In the genomic region with DNA sequence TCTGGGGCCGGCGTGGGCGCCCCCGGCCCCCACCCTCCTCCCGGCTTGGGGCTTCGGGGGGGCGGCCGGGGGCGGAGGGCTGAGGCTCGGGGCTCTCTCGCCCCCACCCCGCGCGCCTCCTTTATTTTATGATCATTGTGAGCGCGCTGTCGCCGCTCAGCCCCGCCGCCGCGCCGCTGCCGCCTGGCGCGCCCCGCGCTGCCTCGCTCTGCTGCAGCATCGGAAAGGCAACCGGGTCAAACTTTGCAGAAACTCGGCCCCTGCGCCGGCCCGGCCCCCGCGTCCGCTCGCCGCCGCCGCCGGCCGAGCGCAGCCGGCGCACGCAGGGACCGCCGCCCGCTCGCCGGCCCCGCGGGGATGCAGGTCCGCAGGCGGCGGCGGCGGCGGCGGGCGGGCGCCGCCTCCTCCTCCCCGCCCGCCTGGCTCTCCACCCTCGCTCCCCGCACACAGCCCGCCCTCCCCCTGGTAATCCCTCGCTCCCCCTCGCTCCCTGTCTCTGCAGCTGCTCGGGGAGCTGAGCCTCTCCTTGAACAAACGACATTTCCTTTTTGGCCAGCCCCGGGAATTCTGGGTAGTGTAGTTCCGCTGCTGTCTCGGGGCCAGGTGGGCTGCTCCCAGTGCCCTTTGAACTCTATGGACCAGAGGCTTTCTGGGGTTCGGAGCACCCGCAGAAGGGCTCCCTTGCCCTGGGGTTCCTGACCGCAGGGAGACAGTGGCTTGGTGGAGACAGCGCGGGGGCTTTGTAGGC, we compare ENCODE assay signal across 8 cellular contexts. TPM values are rescaled to one million over a fixed set of nuclear protein-coding genes. Genes with fewer than 3 reads are reported as not detected.
DNase-seq lines count a peak whose midpoint lies in the region; ATAC-seq and TF ChIP-seq lines count a peak whose summit lies in the region.

No MANE protein-coding gene starts in this region.

- DNase-seq in DMS79 treated with DMSO at 0.1 percent for 48 hours (lab: John Stamatoyannopoulos, UW) (peak; percentile 78), HUDEP-2 (lab: John Stamatoyannopoulos, UW; ENCODE audit: unreplicated experiment in 76 of 76) (peak in 69 of 76 experiments; percentile 10 to 84 (median 59)), NOMO-1 treated with dmso at 0.1 percent for 144 hours (lab: John Stamatoyannopoulos, UW; ENCODE audit: unreplicated experiment) (peak; percentile 82), endothelial cell (ENCODE audit: low spot score) (peak; percentile 79), mesenchymal stem cell (peak; percentile 83)
- peak; percentile 82 for DNase-seq in activated CD8-positive, alpha-beta memory T cell treated with anti-CD3 and anti-CD28 coated beads, Interleukin-2, amount 50 U/mL, for 48 hours
- DNase-seq in stimulated activated CD8-positive, alpha-beta memory T cell treated with anti-CD3 and anti-CD28 coated beads, Interleukin-2, amount 100 ng/mL, for 48 hours (ENCODE audit: low read depth in 2 of 2): peak; percentile 58 to 64

- no peaks in the 10 kb centered on the region for H3K9me3 ChIP-seq in mesenchymal stem cell (ENCODE audit: control insufficient read depth, low read length)

- no peak overlapping the region for H3K23ac ChIP-seq in mesenchymal stem cell (ENCODE audit: low read length in 2 of 2)

- peak overlapping the region; percentile 30 for H2AFZ ChIP-seq in mesenchymal stem cell (ENCODE audit: low read depth, low read length)

- 4% methylated on average over 40 of the region's 82 CpGs for WGBS in mesenchymal stem cell

- H3K9me3 Mint-ChIP-seq in endothelial cell (ENCODE audit: unreplicated experiment): no peaks in the 10 kb centered on the region

- H2BK15ac ChIP-seq in mesenchymal stem cell (ENCODE audit: low read depth, poor library complexity, severe bottlenecking): no peak overlapping the region

- H3K18ac ChIP-seq in mesenchymal stem cell (ENCODE audit: low read depth in 1 of 2, low read length in 2 of 2): no peak overlapping the region

- H3K27ac ChIP-seq in mesenchymal stem cell (ENCODE audit: low read length, poor library complexity, severe bottlenecking): no peak overlapping the region

- H3K14ac ChIP-seq in mesenchymal stem cell (ENCODE audit: low read length in 2 of 2): no peak overlapping the region

- no peak for ATAC-seq in HG02852 (IDR thresholded peaks at IDR 0.05; ENCODE audit: unreplicated experiment)

- peaks cover 19% of the 10 kb centered on the region for H3K4me1 ChIP-seq in mesenchymal stem cell (ENCODE audit: control insufficient read depth, insufficient read depth, low read depth, low read length)

- peak overlapping the region; percentile 51 to 65 for H3K4me3 ChIP-seq in mesenchymal stem cell (ENCODE audit: insufficient read depth in 1 of 2, low read depth in 1 of 2, low read length in 2 of 2)

- no peak overlapping the region for H2BK120ac ChIP-seq in mesenchymal stem cell (ENCODE audit: low read depth, low read length)

- no peaks in the 10 kb centered on the region for H3K36me3 ChIP-seq in mesenchymal stem cell (ENCODE audit: control insufficient read depth in 1 of 2, insufficient read depth in 2 of 2, low read depth in 1 of 2, low read length in 2 of 2)

- peaks cover 17% of the 10 kb centered on the region for H3K27me3 Mint-ChIP-seq in endothelial cell (ENCODE audit: unreplicated experiment)

- H3K9ac ChIP-seq in mesenchymal stem cell (ENCODE audit: low read length): no peak overlapping the region

- H3K36me3 Mint-ChIP-seq in endothelial cell (ENCODE audit: low read depth, unreplicated experiment): peaks cover 21% of the 10 kb centered on the region

- H2BK5ac ChIP-seq in mesenchymal stem cell (ENCODE audit: low read depth, low read length, poor library complexity, severe bottlenecking): no peak overlapping the region

- TF ChIP-seq CTCF in endothelial cell (IDR thresholded peaks at IDR 0.05; ENCODE audit: unreplicated experiment): no peak

- peak overlapping the region; percentile 59 for H4K91ac ChIP-seq in mesenchymal stem cell (ENCODE audit: low read length)

- no peak overlapping the region for H2AK5ac ChIP-seq in mesenchymal stem cell (ENCODE audit: low read length, severe bottlenecking)

- H2BK12ac ChIP-seq in mesenchymal stem cell (ENCODE audit: low read length in 2 of 2): peak overlapping the region in 1 of 2 experiments; percentile 80

- H3K79me1 ChIP-seq in mesenchymal stem cell (replicated peaks; ENCODE audit: low read length, poor library complexity, severe bottlenecking): no peaks in the 10 kb centered on the region

- no peak overlapping the region for H3K4ac ChIP-seq in mesenchymal stem cell (ENCODE audit: low read depth in 1 of 2, low read length in 2 of 2)

- H3K4me1 Mint-ChIP-seq in endothelial cell (ENCODE audit: unreplicated experiment): peaks cover 38% of the 10 kb centered on the region

- no peak overlapping the region for H4K8ac ChIP-seq in mesenchymal stem cell (ENCODE audit: low read length)

- H3K27me3 ChIP-seq in mesenchymal stem cell (ENCODE audit: control insufficient read depth in 1 of 2, insufficient read depth in 1 of 2, low read length in 2 of 2): peaks cover 53 to 69% of the 10 kb centered on the region in 2 experiments

- peak overlapping the region; percentile 89 for H3K4me3 Mint-ChIP-seq in endothelial cell (ENCODE audit: unreplicated experiment)

- H3K4me2 ChIP-seq in mesenchymal stem cell (ENCODE audit: low read length, poor library complexity, severe bottlenecking): peak overlapping the region; percentile 91

- no peak overlapping the region for H3K27ac Mint-ChIP-seq in endothelial cell (ENCODE audit: unreplicated experiment)

RNA-seq across cellular contexts. Expression of gene FAM78A, which starts 1.5 kb away (rescaled TPM):
- 73.4 TPM for total RNA-seq in endothelial cell (ENCODE audit: unreplicated experiment)
- polyA plus RNA-seq in mesenchymal stem cell (2013, experiment 1 of 2): 0.72 TPM
- polyA plus RNA-seq in mesenchymal stem cell (2013, experiment 2 of 2): 0.75 TPM

RNA-seq across cellular contexts. Expression of gene PLPP7, which starts 11.7 kb away (rescaled TPM):
- total RNA-seq in endothelial cell (ENCODE audit: unreplicated experiment): 4.9 TPM
- polyA plus RNA-seq in mesenchymal stem cell (2013, experiment 1 of 2): 0.17 TPM
- 0.14 TPM for polyA plus RNA-seq in mesenchymal stem cell (2013, experiment 2 of 2)
